8 cellular contexts compared by ENCODE assay signal in genomic region chr17:57948555-57949420, GRCh38. TPM values are rescaled to one million over a fixed set of nuclear protein-coding genes. Genes with fewer than 3 reads are reported as not detected.
A peak's percentile ranks its signal among the peaks of the same experiment; 100 is the strongest.
DNase-seq lines count a peak whose midpoint lies in the region; ATAC-seq lines count a peak whose summit lies in the region.

No MANE protein-coding gene starts in this region.

- no peaks in the 10 kb centered on the region for H3K9me3 Mint-ChIP-seq in activated T-helper 17 cell treated with anti-CD3 and anti-CD28 coated beads, Interleukin-2, amount 50 U/mL, for 72 hours
- H3K9me3 Mint-ChIP-seq in stimulated activated naive B cell treated with anti-CD40 and anti-IgM and Interleukin-4, amounts not matched to agents 10 μg/mL and 1 μg/mL and 100 μg/mL, for 72 hours: no peaks in the 10 kb centered on the region
- H3K9me3 Mint-ChIP-seq in stimulated activated memory B cell treated with anti-CD40 and anti-IgM and Interleukin-4, amounts not matched to agents 10 μg/mL and 1 μg/mL and 100 μg/mL, for 72 hours: no peaks in the 10 kb centered on the region

- peak overlapping the region; percentile 87 for H3K27ac ChIP-seq in right cardiac atrium (ENCODE audit: low read length)

- WGBS in right cardiac atrium: 40% methylated on average over 5 of the region's 5 CpGs

- peaks cover 26% of the 10 kb centered on the region for H3K4me1 Mint-ChIP-seq in activated T-helper 17 cell treated with anti-CD3 and anti-CD28 coated beads, Interleukin-2, amount 50 U/mL, for 72 hours
- H3K4me1 Mint-ChIP-seq in stimulated activated naive B cell treated with anti-CD40 and anti-IgM and Interleukin-4, amounts not matched to agents 10 μg/mL and 1 μg/mL and 100 μg/mL, for 72 hours: peaks cover 34 to 49% of the 10 kb centered on the region in 2 donors
- peaks cover 54% of the 10 kb centered on the region for H3K4me1 Mint-ChIP-seq in stimulated activated memory B cell treated with anti-CD40 and anti-IgM and Interleukin-4, amounts not matched to agents 10 μg/mL and 1 μg/mL and 100 μg/mL, for 72 hours

- H3K36me3 Mint-ChIP-seq in activated T-helper 17 cell treated with anti-CD3 and anti-CD28 coated beads, Interleukin-2, amount 50 U/mL, for 72 hours (ENCODE audit: low read depth): no peaks in the 10 kb centered on the region
- no peaks in the 10 kb centered on the region for H3K36me3 Mint-ChIP-seq in stimulated activated naive B cell treated with anti-CD40 and anti-IgM and Interleukin-4, amounts not matched to agents 10 μg/mL and 1 μg/mL and 100 μg/mL, for 72 hours
- H3K36me3 Mint-ChIP-seq in stimulated activated memory B cell treated with anti-CD40 and anti-IgM and Interleukin-4, amounts not matched to agents 10 μg/mL and 1 μg/mL and 100 μg/mL, for 72 hours: no peaks in the 10 kb centered on the region

- no peak overlapping the region for H3K4me3 ChIP-seq in right cardiac atrium (ENCODE audit: low read length)

- intact Hi-C loops in right cardiac atrium (cut with DNase I): no loop called here

- peak; percentile 99 for DNase-seq in ACHN
- DNase-seq in HS-27A (ENCODE audit: low read depth): peak; percentile 91
- peak in 1 of 3 donors; percentile 74 for DNase-seq in right cardiac atrium
- no peak for DNase-seq in stimulated activated naive B cell treated with anti-CD40 and anti-IgM and Interleukin-4, amounts not matched to agents 10 μg/mL and 1 μg/mL and 100 μg/mL, for 72 hours
- no peak for DNase-seq in SK-N-DZ (ENCODE audit: low spot score)

- H3K9me3 ChIP-seq in right cardiac atrium (ENCODE audit: control insufficient read depth, low read length): no peaks in the 10 kb centered on the region

- no peaks in the 10 kb centered on the region for H3K27me3 ChIP-seq in right cardiac atrium (ENCODE audit: control insufficient read depth, insufficient read depth)

- in situ Hi-C loops in ACHN (cut with HindIII; ENCODE audit: low pct_ligation_motif_present, low pct_unique_long_range_greater_than_20kb, low sequenced_read_pairs): no loop called here

- H3K27ac Mint-ChIP-seq in activated T-helper 17 cell treated with anti-CD3 and anti-CD28 coated beads, Interleukin-2, amount 50 U/mL, for 72 hours: peak overlapping the region; percentile 16
- peak overlapping the region; percentile 0 for H3K27ac Mint-ChIP-seq in stimulated activated naive B cell treated with anti-CD40 and anti-IgM and Interleukin-4, amounts not matched to agents 10 μg/mL and 1 μg/mL and 100 μg/mL, for 72 hours
- no peak overlapping the region for H3K27ac Mint-ChIP-seq in stimulated activated memory B cell treated with anti-CD40 and anti-IgM and Interleukin-4, amounts not matched to agents 10 μg/mL and 1 μg/mL and 100 μg/mL, for 72 hours

- H3K4me1 ChIP-seq in right cardiac atrium (ENCODE audit: control insufficient read depth, insufficient read depth, low read length): peaks cover 38% of the 10 kb centered on the region

- ATAC-seq in activated T-helper 17 cell treated with anti-CD3 and anti-CD28 coated beads, Interleukin-2, amount 50 U/mL, for 72 hours (replicated peaks): peak; percentile 82
- ATAC-seq in right cardiac atrium: peak; percentile 28 to 38
- peak; percentile 18 to 31 for ATAC-seq in stimulated activated naive B cell treated with anti-CD40 and anti-IgM and Interleukin-4, amounts not matched to agents 10 μg/mL and 1 μg/mL and 100 μg/mL, for 72 hours (replicated peaks)
- no peak for ATAC-seq in HG02970 (IDR thresholded peaks at IDR 0.05; ENCODE audit: low FRiP score, unreplicated experiment)
- ATAC-seq in stimulated activated memory B cell treated with anti-CD40 and anti-IgM and Interleukin-4, amounts not matched to agents 10 μg/mL and 1 μg/mL and 100 μg/mL, for 72 hours: no peak

- H3K27me3 Mint-ChIP-seq in activated T-helper 17 cell treated with anti-CD3 and anti-CD28 coated beads, Interleukin-2, amount 50 U/mL, for 72 hours: peaks cover 3% of the 10 kb centered on the region
- H3K27me3 Mint-ChIP-seq in stimulated activated naive B cell treated with anti-CD40 and anti-IgM and Interleukin-4, amounts not matched to agents 10 μg/mL and 1 μg/mL and 100 μg/mL, for 72 hours: peaks cover 25 to 40% of the 10 kb centered on the region in 2 donors
- H3K27me3 Mint-ChIP-seq in stimulated activated memory B cell treated with anti-CD40 and anti-IgM and Interleukin-4, amounts not matched to agents 10 μg/mL and 1 μg/mL and 100 μg/mL, for 72 hours: peaks cover 56% of the 10 kb centered on the region

- peak overlapping the region; percentile 9 for H3K4me3 Mint-ChIP-seq in activated T-helper 17 cell treated with anti-CD3 and anti-CD28 coated beads, Interleukin-2, amount 50 U/mL, for 72 hours
- peak overlapping the region in 1 of 2 donors; percentile 23 for H3K4me3 Mint-ChIP-seq in stimulated activated naive B cell treated with anti-CD40 and anti-IgM and Interleukin-4, amounts not matched to agents 10 μg/mL and 1 μg/mL and 100 μg/mL, for 72 hours
- H3K4me3 Mint-ChIP-seq in stimulated activated memory B cell treated with anti-CD40 and anti-IgM and Interleukin-4, amounts not matched to agents 10 μg/mL and 1 μg/mL and 100 μg/mL, for 72 hours: no peak overlapping the region

RNA-seq across cellular contexts. Expression of gene CUEDC1, which starts 6.4 kb away (rescaled TPM):
- under 1 TPM; 0.15 to 0.56 TPM for total RNA-seq in activated T-helper 17 cell treated with anti-CD3 and anti-CD28 coated beads, Interleukin-2, amount 50 U/mL, for 72 hours
- total RNA-seq in right cardiac atrium: 10 to 100 TPM; 53.1 to 60.5 (median 55.1) TPM
- polyA plus RNA-seq in right cardiac atrium: 41.0 TPM
- polyA plus RNA-seq in SK-N-DZ (2014; cell fraction: cytosol; rRNA removed): 10.0 and 12.3 TPM in 2 replicates
- polyA plus RNA-seq in SK-N-DZ (2014; cell fraction: nucleus; rRNA removed): 40.2 TPM in 2 replicates

RNA-seq across cellular contexts. Expression of gene VEZF1, which starts 39.3 kb away (rescaled TPM):
- 10 to 100 TPM; 21.4 to 29.6 TPM for total RNA-seq in activated T-helper 17 cell treated with anti-CD3 and anti-CD28 coated beads, Interleukin-2, amount 50 U/mL, for 72 hours
- 10 to 100 TPM; 67.4 to 74.6 (median 68.5) TPM for total RNA-seq in right cardiac atrium
- 20.0 TPM for polyA plus RNA-seq in right cardiac atrium
- 51.3 and 65.9 TPM in 2 replicates for polyA plus RNA-seq in SK-N-DZ (2014; cell fraction: cytosol; rRNA removed)
- 40.5 and 41.9 TPM in 2 replicates for polyA plus RNA-seq in SK-N-DZ (2014; cell fraction: nucleus; rRNA removed)

RNA-seq across cellular contexts. Expression of gene SRSF1, which starts 58.3 kb away (rescaled TPM):
- total RNA-seq in activated T-helper 17 cell treated with anti-CD3 and anti-CD28 coated beads, Interleukin-2, amount 50 U/mL, for 72 hours: 100 to 1,000 TPM; 276 to 391 TPM
- 100 to 1,000 TPM in 3 of 4 donors, 10 to 100 TPM in 1; 97.9 to 132 (median 126) TPM for total RNA-seq in right cardiac atrium
- 58.9 TPM for polyA plus RNA-seq in right cardiac atrium
- 480 and 539 TPM in 2 replicates for polyA plus RNA-seq in SK-N-DZ (2014; cell fraction: cytosol; rRNA removed)
- polyA plus RNA-seq in SK-N-DZ (2014; cell fraction: nucleus; rRNA removed): 1,112 and 1,249 TPM in 2 replicates

Comparison
In these comparisons a context has a peak if more than half of its experiments do, and no peak if none do; other contexts are left out.
1. DNase-seq: peak in ACHN (single experiment) and HS-27A (single experiment); none in stimulated activated naive B cell treated with anti-CD40 and anti-IgM and Interleukin-4, amounts not matched to agents 10 μg/mL and 1 μg/mL and 100 μg/mL, for 72 hours (single experiment) and SK-N-DZ (single experiment).
2. ATAC-seq: peak in activated T-helper 17 cell treated with anti-CD3 and anti-CD28 coated beads, Interleukin-2, amount 50 U/mL, for 72 hours (single experiment), right cardiac atrium (2 of 2) and stimulated activated naive B cell treated with anti-CD40 and anti-IgM and Interleukin-4, amounts not matched to agents 10 μg/mL and 1 μg/mL and 100 μg/mL, for 72 hours (2 of 2); none in HG02970 (single experiment) and stimulated activated memory B cell treated with anti-CD40 and anti-IgM and Interleukin-4, amounts not matched to agents 10 μg/mL and 1 μg/mL and 100 μg/mL, for 72 hours (single experiment).
3. RNA of gene CUEDC1, which starts 6.4 kb away (total RNA-seq): 53.1 to 60.5 TPM in right cardiac atrium; 0.15 to 0.56 TPM in activated T-helper 17 cell treated with anti-CD3 and anti-CD28 coated beads, Interleukin-2, amount 50 U/mL, for 72 hours; every median in the first group is over 10 times any median in the second.